ENCODE assay signal across 8 cellular contexts in the genomic region with DNA sequence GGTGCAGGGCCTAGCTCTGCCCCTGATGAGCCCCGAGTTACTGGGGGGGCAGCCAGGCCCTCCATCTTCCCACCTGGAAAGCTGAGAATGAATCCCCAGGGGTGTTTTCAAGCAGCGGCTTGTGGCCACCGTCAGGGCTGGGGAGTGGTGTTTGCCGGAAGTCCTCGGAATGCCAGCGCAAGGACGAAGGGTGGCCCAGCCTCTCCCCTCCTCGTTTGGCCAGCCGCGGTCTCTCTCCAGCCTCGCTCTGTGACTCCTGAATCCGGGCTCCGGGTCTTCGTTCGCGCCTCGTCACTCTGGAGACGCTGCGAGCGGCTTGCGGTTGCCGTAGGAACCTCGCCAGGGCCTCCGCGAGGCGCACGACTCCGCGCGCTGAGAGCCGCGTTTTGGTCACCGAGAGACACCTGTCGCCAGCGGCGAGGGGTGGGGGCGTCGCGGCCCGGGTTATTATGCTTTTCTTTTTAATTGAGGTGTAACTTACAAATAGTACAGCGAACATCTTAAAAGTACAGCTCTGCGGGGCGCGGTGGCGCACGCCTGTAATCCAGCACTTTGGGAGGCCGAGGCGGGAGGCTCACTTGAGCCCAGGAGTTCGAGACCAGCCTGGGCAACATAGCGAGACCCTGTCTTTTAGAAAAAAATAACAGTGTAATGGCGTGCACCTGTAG. TPM values are rescaled to one million over a fixed set of nuclear protein-coding genes. Genes with fewer than 3 reads are reported as not detected.
A peak's percentile ranks its signal among the peaks of the same experiment; 100 is the strongest.
DNase-seq lines count a peak whose midpoint lies in the region; ATAC-seq and TF ChIP-seq lines count a peak whose summit lies in the region.

No MANE protein-coding gene starts in this region.

- no peaks in the 10 kb centered on the region for H3K36me3 Mint-ChIP-seq in activated CD8-positive, alpha-beta T cell treated with anti-CD3 and anti-CD28 coated beads, Interleukin-2, amount 10 ng/mL, durations not matched to agents 7 days and 5 days (ENCODE audit: low read depth)
- no peaks in the 10 kb centered on the region for H3K36me3 Mint-ChIP-seq in endothelial cell (ENCODE audit: low read depth, unreplicated experiment)
- no peaks in the 10 kb centered on the region for H3K36me3 Mint-ChIP-seq in memory B cell

- ATAC-seq in activated CD8-positive, alpha-beta T cell treated with anti-CD3 and anti-CD28 coated beads, Interleukin-2, amount 10 ng/mL, durations not matched to agents 7 days and 5 days: peak; percentile 77
- ATAC-seq in memory B cell (ENCODE audit: low read depth) (peak; percentile 61), GM21825 (IDR thresholded peaks at IDR 0.05; ENCODE audit: unreplicated experiment) (no peak)

- peaks cover 19% of the 10 kb centered on the region for H3K4me1 Mint-ChIP-seq in activated CD8-positive, alpha-beta T cell treated with anti-CD3 and anti-CD28 coated beads, Interleukin-2, amount 10 ng/mL, durations not matched to agents 7 days and 5 days (ENCODE audit: low read depth)
- H3K4me1 Mint-ChIP-seq in endothelial cell (ENCODE audit: unreplicated experiment) (peaks cover 11% of the 10 kb centered on the region), memory B cell (peaks cover 4% of the 10 kb centered on the region)

- no peak overlapping the region for H3K27ac Mint-ChIP-seq in activated CD8-positive, alpha-beta T cell treated with anti-CD3 and anti-CD28 coated beads, Interleukin-2, amount 10 ng/mL, durations not matched to agents 7 days and 5 days
- no peak overlapping the region for H3K27ac Mint-ChIP-seq in endothelial cell (ENCODE audit: unreplicated experiment)
- no peak overlapping the region for H3K27ac Mint-ChIP-seq in memory B cell

- no peak overlapping the region for H3K4me3 ChIP-seq in AG04450 (ENCODE audit: low read depth, low read length)
- H3K4me3 ChIP-seq in HFF-Myc (replicated peaks; ENCODE audit: low read depth, low read length): no peak overlapping the region

- peak overlapping the region; percentile 15 for H3K4me3 Mint-ChIP-seq in activated CD8-positive, alpha-beta T cell treated with anti-CD3 and anti-CD28 coated beads, Interleukin-2, amount 10 ng/mL, durations not matched to agents 7 days and 5 days
- H3K4me3 Mint-ChIP-seq in endothelial cell (ENCODE audit: unreplicated experiment) (no peak overlapping the region), memory B cell (no peak overlapping the region)

- H3K9me3 Mint-ChIP-seq in activated CD8-positive, alpha-beta T cell treated with anti-CD3 and anti-CD28 coated beads, Interleukin-2, amount 10 ng/mL, durations not matched to agents 7 days and 5 days (ENCODE audit: insufficient read depth): no peaks in the 10 kb centered on the region
- H3K9me3 Mint-ChIP-seq in endothelial cell (ENCODE audit: unreplicated experiment) (no peaks in the 10 kb centered on the region), memory B cell (no peaks in the 10 kb centered on the region)

- H3K9me3 ChIP-seq in AG04450 (ENCODE audit: control insufficient read depth, insufficient read depth, low read length): no peaks in the 10 kb centered on the region

- DNase-seq in AG04450 (ENCODE audit: low read depth, low spot score): peak; percentile 52
- DNase-seq in HFF-Myc (ENCODE audit: extremely low read depth, low read depth): peak; percentile 35
- DNase-seq in NCI-H526 (lab: John Stamatoyannopoulos, UW): peak; percentile 80 to 95
- peak; percentile 76 for DNase-seq in activated CD8-positive, alpha-beta T cell treated with anti-CD3 and anti-CD28 coated beads, Interleukin-2, amount 10 ng/mL, durations not matched to agents 7 days and 5 days
- peak; percentile 85 for DNase-seq in endothelial cell (ENCODE audit: low spot score)
- no peak for DNase-seq in memory B cell (ENCODE audit: low spot score in 2 of 2)
- peak; percentile 11 for DNase-seq in stimulated activated CD8-positive, alpha-beta memory T cell treated with anti-CD3 and anti-CD28 coated beads, Interleukin-15, amount 100 ng/mL, for 1 hour (ENCODE audit: low read depth)

- POLR2A ChIA-PET in AG04450 (lab: Yijun Ruan, JAX): interaction anchor here (0.7 kb wide), 2 partner anchors 19 to 60 kb away, joined by 3 to 4 read pairs; no protein-coding TSS in a partner anchor
- POLR2A ChIA-PET in activated CD8-positive, alpha-beta T cell treated with anti-CD3 and anti-CD28 coated beads, Interleukin-2, amount 10 ng/mL, durations not matched to agents 7 days and 5 days (lab: Charles Lee): interaction anchor here (0.9 kb wide), 1 partner anchor 19 kb away, joined by 4 read pairs; no protein-coding TSS in a partner anchor

- H3K27me3 Mint-ChIP-seq in activated CD8-positive, alpha-beta T cell treated with anti-CD3 and anti-CD28 coated beads, Interleukin-2, amount 10 ng/mL, durations not matched to agents 7 days and 5 days (ENCODE audit: low read depth): peaks cover 80% of the 10 kb centered on the region
- H3K27me3 Mint-ChIP-seq in endothelial cell (ENCODE audit: unreplicated experiment): peaks cover 22% of the 10 kb centered on the region
- peaks cover 36% of the 10 kb centered on the region for H3K27me3 Mint-ChIP-seq in memory B cell

- H3K27ac ChIP-seq in AG04450 (ENCODE audit: low read depth, low read length): no peak overlapping the region

- H3K27me3 ChIP-seq in AG04450 (ENCODE audit: control insufficient read depth, insufficient read depth, low read length): peaks cover 52% of the 10 kb centered on the region

- CTCF ChIA-PET in AG04450 (lab: Charles Lee): interaction anchor here (0.8 kb wide), 1 partner anchor 111 kb away, joined by 3 read pairs; no protein-coding TSS in a partner anchor
- CTCF ChIA-PET in activated CD8-positive, alpha-beta T cell treated with anti-CD3 and anti-CD28 coated beads, Interleukin-2, amount 10 ng/mL, durations not matched to agents 7 days and 5 days (lab: Charles Lee): interaction anchor here (0.9 to 1.6 kb wide), 2 partner anchors 46 to 409 kb away, joined by 4 to 7 read pairs; no protein-coding TSS in a partner anchor

- TF ChIP-seq CTCF in AG04450 (IDR thresholded peaks at IDR 0.05; ENCODE audit: low read depth, low read length) (no peak), HFF-Myc (IDR thresholded peaks at IDR 0.05; ENCODE audit: low read depth, low read length, missing control alignments) (no peak), endothelial cell (IDR thresholded peaks at IDR 0.05; ENCODE audit: unreplicated experiment) (no peak)

RNA-seq across cellular contexts. Expression of gene KDELR3, which starts 6.3 kb away (rescaled TPM):
- 223 and 278 TPM in 2 replicates for polyA plus RNA-seq in AG04450 (2011; rRNA removed)
- polyA minus RNA-seq in AG04450 (2011; rRNA and poly(A)+ RNA removed): 85.4 and 95.8 TPM in 2 replicates
- 1 to 10 TPM in 1 of 2 experiments, under 1 TPM in 1; 0.99 to 1.0 TPM for total RNA-seq in activated CD8-positive, alpha-beta T cell treated with anti-CD3 and anti-CD28 coated beads, Interleukin-2, amount 10 ng/mL, durations not matched to agents 7 days and 5 days
- 3.7 TPM for total RNA-seq in endothelial cell (ENCODE audit: unreplicated experiment)

RNA-seq across cellular contexts. Expression of gene KCNJ4, which starts 6.5 kb away (rescaled TPM):
- not detected in 2 replicates for polyA plus RNA-seq in AG04450 (2011; rRNA removed)
- polyA minus RNA-seq in AG04450 (2011; rRNA and poly(A)+ RNA removed): not detected in 2 replicates
- not detected for total RNA-seq in activated CD8-positive, alpha-beta T cell treated with anti-CD3 and anti-CD28 coated beads, Interleukin-2, amount 10 ng/mL, durations not matched to agents 7 days and 5 days
- total RNA-seq in endothelial cell (ENCODE audit: unreplicated experiment): 0.21 TPM

RNA-seq across cellular contexts. Expression of gene DDX17, which starts 44.6 kb away (rescaled TPM):
- 348 and 426 TPM in 2 replicates for polyA plus RNA-seq in AG04450 (2011; rRNA removed)
- 503 and 507 TPM in 2 replicates for polyA minus RNA-seq in AG04450 (2011; rRNA and poly(A)+ RNA removed)
- total RNA-seq in activated CD8-positive, alpha-beta T cell treated with anti-CD3 and anti-CD28 coated beads, Interleukin-2, amount 10 ng/mL, durations not matched to agents 7 days and 5 days: 100 to 1,000 TPM; 443 to 445 TPM
- 492 TPM for total RNA-seq in endothelial cell (ENCODE audit: unreplicated experiment)

Comparison
In these comparisons a context has a peak if more than half of its experiments do, and no peak if none do; other contexts are left out.
1. DNase-seq: peak in AG04450 (single experiment), HFF-Myc (single experiment), NCI-H526 (2 of 2), activated CD8-positive, alpha-beta T cell treated with anti-CD3 and anti-CD28 coated beads, Interleukin-2, amount 10 ng/mL, durations not matched to agents 7 days and 5 days (single experiment), endothelial cell (single experiment) and stimulated activated CD8-positive, alpha-beta memory T cell treated with anti-CD3 and anti-CD28 coated beads, Interleukin-15, amount 100 ng/mL, for 1 hour (single experiment); none in memory B cell (0 of 2).